8 cellular contexts compared by ENCODE assay signal in the genomic region with DNA sequence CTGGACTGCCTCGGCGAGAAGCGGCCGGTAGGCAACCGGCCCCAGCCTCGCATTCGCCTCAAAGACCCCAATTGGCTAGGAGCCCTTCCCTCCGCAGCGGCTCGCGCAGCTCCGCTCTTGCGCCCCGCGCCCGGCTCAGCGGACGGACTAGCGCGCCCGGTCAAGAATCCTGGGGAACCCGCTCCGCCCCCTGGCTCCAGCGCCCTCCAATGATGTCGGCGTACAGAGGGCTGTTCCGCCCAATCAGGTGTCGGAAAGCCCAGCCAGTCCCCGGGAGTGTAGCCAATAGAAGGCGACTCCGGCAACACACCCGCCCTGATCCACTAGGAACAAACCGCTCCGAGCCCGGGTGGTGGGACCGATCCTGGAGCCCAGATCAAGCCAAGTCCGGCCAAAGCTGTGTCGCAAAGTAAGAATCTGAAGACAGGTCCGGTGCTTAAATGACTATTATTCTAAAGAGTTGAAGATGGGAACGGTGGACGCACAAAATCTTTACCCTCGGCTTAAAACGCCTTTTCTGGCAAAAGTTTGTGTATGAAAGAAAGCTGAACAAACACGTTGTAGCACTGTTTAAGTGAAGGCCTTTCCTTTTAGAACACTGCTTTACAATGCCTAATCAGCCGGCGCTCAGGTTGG.
DNase-seq lines count a peak whose midpoint lies in the region; ATAC-seq and TF ChIP-seq lines count a peak whose summit lies in the region.

No MANE protein-coding gene starts in this region.

- H3K14ac ChIP-seq in neuronal stem cell (ENCODE audit: low read length), result no peak overlapping the region

- peak; percentile 96 for ATAC-seq in activated CD4-positive, alpha-beta T cell treated with anti-CD3 and anti-CD28 coated beads for 36 hours
- ATAC-seq in Right ventricle myocardium superior (ENCODE audit: poor library complexity) (peak; percentile 98), GM21717 (IDR thresholded peaks at IDR 0.05; ENCODE audit: unreplicated experiment) (no peak)

- H3K27me3 Mint-ChIP-seq in activated CD4-positive, alpha-beta T cell treated with anti-CD3 and anti-CD28 coated beads for 36 hours, result peaks cover 44% of the 10 kb centered on the region
- H3K27me3 Mint-ChIP-seq in HFFc6 (ENCODE audit: insufficient read depth), result peaks cover 2% of the 10 kb centered on the region; the same call in 1 of the 2 replicates

- no peaks in the 10 kb centered on the region for H3K36me3 Mint-ChIP-seq in activated CD4-positive, alpha-beta T cell treated with anti-CD3 and anti-CD28 coated beads for 36 hours (ENCODE audit: low read depth)
- peaks cover 44% of the 10 kb centered on the region for H3K36me3 Mint-ChIP-seq in HFFc6 (ENCODE audit: low read depth)

- H3K4me1 Mint-ChIP-seq in activated CD4-positive, alpha-beta T cell treated with anti-CD3 and anti-CD28 coated beads for 36 hours, result peaks cover 2% of the 10 kb centered on the region
- peaks cover 33% of the 10 kb centered on the region for H3K4me1 Mint-ChIP-seq in HFFc6 (ENCODE audit: low read depth)

- no peak overlapping the region for H4K91ac ChIP-seq in neuronal stem cell (ENCODE audit: low read depth, low read length, poor library complexity)

- no peaks in the 10 kb centered on the region for H3K9me3 Mint-ChIP-seq in activated CD4-positive, alpha-beta T cell treated with anti-CD3 and anti-CD28 coated beads for 36 hours (ENCODE audit: low read depth)
- peaks cover 14% of the 10 kb centered on the region for H3K9me3 Mint-ChIP-seq in HFFc6

- no peak overlapping the region for H2BK15ac ChIP-seq in neuronal stem cell (ENCODE audit: low read length)

- H3K27ac Mint-ChIP-seq in activated CD4-positive, alpha-beta T cell treated with anti-CD3 and anti-CD28 coated beads for 36 hours, result no peak overlapping the region
- H3K27ac Mint-ChIP-seq in HFFc6, result peak overlapping the region; percentile 79

- H2BK12ac ChIP-seq in neuronal stem cell (ENCODE audit: low read length), result no peak overlapping the region

- H3K9ac ChIP-seq in neuronal stem cell (ENCODE audit: low read depth, low read length, poor library complexity), result peak overlapping the region; percentile 88

- intact Hi-C loops in activated CD4-positive, alpha-beta T cell treated with anti-CD3 and anti-CD28 coated beads for 36 hours (cut with DNase I, micrococcal nuclease), result no loop called here
- intact Hi-C loops in Right ventricle myocardium superior (cut with DNase I), result no loop called here

- H2BK5ac ChIP-seq in neuronal stem cell (ENCODE audit: low read length), result no peak overlapping the region

- peaks cover 2% of the 10 kb centered on the region for H3K79me1 ChIP-seq in neuronal stem cell (ENCODE audit: low read depth, low read length)

- peaks cover 0 to 3% (median 0%) of the 10 kb centered on the region in 3 experiments for H3K27me3 ChIP-seq in neuronal stem cell (ENCODE audit: control insufficient read depth in 3 of 3, insufficient read depth in 3 of 3, low read depth in 1 of 3, low read length in 3 of 3)

- H3K27ac ChIP-seq in neuronal stem cell (replicated peaks; ENCODE audit: low read length), result peak overlapping the region; percentile 71

- POLR2A ChIA-PET in activated CD4-positive, alpha-beta T cell treated with anti-CD3 and anti-CD28 coated beads for 36 hours (lab: Charles Lee), result no interaction called here

- peak; percentile 57 for DNase-seq in activated CD4-positive, alpha-beta T cell treated with anti-CD3 and anti-CD28 coated beads for 36 hours
- DNase-seq in activated CD4-positive, alpha-beta T cell treated with anti-CD3 and anti-CD28 coated beads, Interleukin-2, amount 50 U/mL, for 4 hours, result no peak
- DNase-seq in HFFc6 (peak; percentile 93), NCI-H2171 (lab: John Stamatoyannopoulos, UW) (peak; percentile 75), amniotic epithelial cell (ENCODE audit: low read depth) (peak; percentile 95), Right ventricle myocardium superior (peak; percentile 96), neuronal stem cell (ENCODE audit: low spot score) (peak; percentile 86)

- peak overlapping the region; percentile 91 for H2AFZ ChIP-seq in neuronal stem cell (ENCODE audit: low read length)

- WGBS in neuronal stem cell (ENCODE audit: extremely low coverage in 2 of 2, insufficient read length in 2 of 2, insufficient replicate concordance in 1 of 2), 2 donors, result no CpG with 5 or more reads among the region's 46 CpGs

- peaks cover 0 to 8% of the 10 kb centered on the region in 2 donors for H3K9me3 ChIP-seq in neuronal stem cell (replicated peaks in 1 of 2; ENCODE audit: control insufficient read depth in 2 of 2, insufficient read depth in 1 of 2, low read depth in 1 of 2, low read length in 2 of 2)

- no peak overlapping the region for H3K4ac ChIP-seq in neuronal stem cell (ENCODE audit: low read length)

- peaks cover 4 to 29% of the 10 kb centered on the region in 2 donors for H3K36me3 ChIP-seq in neuronal stem cell (replicated peaks in 1 of 2; ENCODE audit: control insufficient read depth in 2 of 2, insufficient read depth in 2 of 2, low read length in 2 of 2)

- no peak overlapping the region for H2AK5ac ChIP-seq in neuronal stem cell (ENCODE audit: low read depth, low read length)

- H3K4me3 Mint-ChIP-seq in activated CD4-positive, alpha-beta T cell treated with anti-CD3 and anti-CD28 coated beads for 36 hours, result peak overlapping the region; percentile 32
- H3K4me3 Mint-ChIP-seq in HFFc6, result peak overlapping the region; percentile 89

- H2BK120ac ChIP-seq in neuronal stem cell (ENCODE audit: low read depth, low read length), result no peak overlapping the region

- CTCF ChIA-PET in activated CD4-positive, alpha-beta T cell treated with anti-CD3 and anti-CD28 coated beads for 36 hours (lab: Charles Lee), result no interaction called here

- TF ChIP-seq CTCF in HFFc6 (IDR thresholded peaks at IDR 0.05), result no peak

- H3K4me1 ChIP-seq in neuronal stem cell (ENCODE audit: control insufficient read depth in 2 of 2, insufficient read depth in 1 of 2, low read depth in 1 of 2, low read length in 2 of 2), result peaks cover 0 to 2% of the 10 kb centered on the region in 2 donors

- H3K23ac ChIP-seq in neuronal stem cell (ENCODE audit: low read depth, low read length, poor library complexity), result no peak overlapping the region

- H3K4me3 ChIP-seq in neuronal stem cell (ENCODE audit: low read length in 2 of 2), result peak overlapping the region; percentile 94

- H3K18ac ChIP-seq in neuronal stem cell (ENCODE audit: low read length), result peak overlapping the region; percentile 95

- H3K4me2 ChIP-seq in neuronal stem cell (ENCODE audit: insufficient read depth, low read length, poor library complexity, severe bottlenecking), result peak overlapping the region; percentile 73

- no peak overlapping the region for H4K8ac ChIP-seq in neuronal stem cell (ENCODE audit: low read depth, low read length)

Comparison
In these comparisons a context has a peak if more than half of its experiments do, and no peak if none do; other contexts are left out.
1. DNase-seq: peak in activated CD4-positive, alpha-beta T cell treated with anti-CD3 and anti-CD28 coated beads for 36 hours (single experiment), HFFc6 (single experiment), NCI-H2171 (single experiment), amniotic epithelial cell (single experiment), Right ventricle myocardium superior (single experiment) and neuronal stem cell (single experiment); none in activated CD4-positive, alpha-beta T cell treated with anti-CD3 and anti-CD28 coated beads, Interleukin-2, amount 50 U/mL, for 4 hours (0 of 2).